ENCODE assay signal across 9 cellular contexts in genomic region chr10:61779950-61780659, GRCh38.
DNase-seq lines count a peak whose midpoint lies in the region; ATAC-seq, FAIRE-seq and TF ChIP-seq lines count a peak whose summit lies in the region.
"Had no signal": no experiment of that assay in that cellular context is flagged by ENCODE, and none has a peak within 500 bp of the region (broad histone marks: within the 10 kb centered on the region; RNA-seq: fewer than 3 reads in every experiment).

No MANE protein-coding gene starts in this region.

- in situ Hi-C loops in astrocyte of the cerebellum (cut with HindIII; ENCODE audit: low sequenced_read_pairs), result no loop called here

- no peak for ATAC-seq in GM21423 (IDR thresholded peaks at IDR 0.05; ENCODE audit: unreplicated experiment)

- TF ChIP-seq CTCF in astrocyte of the cerebellum (IDR thresholded peaks at IDR 0.05; ENCODE audit: low read depth, low read length, missing control alignments) (no peak), kidney epithelial cell (IDR thresholded peaks at IDR 0.05; ENCODE audit: insufficient read depth, low read length, poor library complexity, severe bottlenecking) (no peak)

- DNase-seq in A172 (ENCODE audit: low spot score) (peak; percentile 88), HTR-8/SVneo (ENCODE audit: insufficient read length, low spot score) (no peak), astrocyte of the cerebellum (ENCODE audit: low read depth) (peak; percentile 62), kidney epithelial cell (ENCODE audit: low read depth) (peak; percentile 65), pons (ENCODE audit: low spot score) (no peak), NCI-H510A (lab: John Stamatoyannopoulos, UW) (no peak)
- DNase-seq in activated CD4-positive, CD25-positive, alpha-beta regulatory T cell (lab: John Stamatoyannopoulos, UW), result no peak
- DNase-seq: naive B cell had no signal

- H3K4me3 ChIP-seq in astrocyte of the cerebellum (ENCODE audit: low read depth, low read length), result no peak overlapping the region
- no peak overlapping the region for H3K4me3 ChIP-seq in kidney epithelial cell (ENCODE audit: low read depth, low read length)

- FAIRE-seq in HTR-8/SVneo (lab: Jason Lieb, UNC), result peak; percentile 9

- H3K27me3 ChIP-seq in kidney epithelial cell (ENCODE audit: control insufficient read depth, insufficient read depth, low read length), result no peaks in the 10 kb centered on the region

- H3K36me3 ChIP-seq in kidney epithelial cell (ENCODE audit: control insufficient read depth, insufficient read depth, low read length), result no peaks in the 10 kb centered on the region

Comparison
In these comparisons a context has a peak if more than half of its experiments do, and no peak if none do; other contexts are left out.
1. DNase-seq: peak in A172 (single experiment), astrocyte of the cerebellum (single experiment) and kidney epithelial cell (single experiment); none in HTR-8/SVneo (single experiment), pons (single experiment), activated CD4-positive, CD25-positive, alpha-beta regulatory T cell (0 of 4) and NCI-H510A (single experiment).